ENCODE assay signal across 2 cellular contexts in genomic region chr2:231360881-231361294, GRCh38.
TF ChIP-seq lines count a peak whose summit lies in the region.

No MANE protein-coding gene starts in this region.

TF ChIP-seq in HepG2, 621 proteins besides CTCF, POLR2A, EP300 and RAD21:
- no peak for TF ChIP-seq MXD3 (CRISPR knock-in tag; IDR thresholded peaks at IDR 0.05)
- no peak for TF ChIP-seq LCORL (IDR thresholded peaks at IDR 0.05)
- TF ChIP-seq LCORL (CRISPR knock-in tag; IDR thresholded peaks at IDR 0.05) = no peak
- TF ChIP-seq ZNF10 (CRISPR knock-in tag; IDR thresholded peaks at IDR 0.05; ENCODE audit: borderline replicate concordance, low read depth) = no peak
- no peak for TF ChIP-seq CENPX (CRISPR knock-in tag; IDR thresholded peaks at IDR 0.05)
- no peak for TF ChIP-seq ZNF766 (CRISPR knock-in tag; IDR thresholded peaks at IDR 0.05; ENCODE audit: borderline replicate concordance)
- TF ChIP-seq HNRNPH1 (optimal IDR thresholded peaks at IDR 0.05; ENCODE audit: low read depth, low read length) = no peak
- no peak for TF ChIP-seq KLF9 (CRISPR knock-in tag; IDR thresholded peaks at IDR 0.05; ENCODE audit: low read depth)
- no peak for TF ChIP-seq ATRX (CRISPR knock-in tag; IDR thresholded peaks at IDR 0.05; ENCODE audit: borderline replicate concordance)
- TF ChIP-seq ZNF761 (CRISPR knock-in tag; conservative IDR thresholded peaks at IDR 0.05) = no peak
- no peak for TF ChIP-seq ZBTB3 (CRISPR knock-in tag; IDR thresholded peaks at IDR 0.05; ENCODE audit: borderline replicate concordance, low read depth)
- no peak for TF ChIP-seq TAF1 (CRISPR knock-in tag; IDR thresholded peaks at IDR 0.05)
- TF ChIP-seq MLLT10 (CRISPR knock-in tag; IDR thresholded peaks at IDR 0.05) = no peak
- no peak for TF ChIP-seq ATAD3A (CRISPR knock-in tag; IDR thresholded peaks at IDR 0.05)
- no peak for TF ChIP-seq SPEN (CRISPR knock-in tag; IDR thresholded peaks at IDR 0.05; ENCODE audit: low read depth)
- TF ChIP-seq ZUFSP (CRISPR knock-in tag; IDR thresholded peaks at IDR 0.05; ENCODE audit: borderline replicate concordance) = no peak
- TF ChIP-seq ATF4 (CRISPR knock-in tag; IDR thresholded peaks at IDR 0.05) = no peak
- no peak for TF ChIP-seq PAWR (CRISPR knock-in tag; IDR thresholded peaks at IDR 0.05; ENCODE audit: borderline replicate concordance)
- TF ChIP-seq ZSCAN31 (CRISPR knock-in tag; IDR thresholded peaks at IDR 0.05; ENCODE audit: low read depth) = no peak

TF ChIP-seq in H1, 55 proteins besides CTCF, POLR2A, EP300 and RAD21:
- no peak for TF ChIP-seq GABPA (IDR thresholded peaks at IDR 0.05; ENCODE audit: borderline replicate concordance, insufficient read depth, low read length)
- no peak for TF ChIP-seq ATF3 (IDR thresholded peaks at IDR 0.05; ENCODE audit: insufficient read depth, low read depth, low read length)
- TF ChIP-seq NANOG (IDR thresholded peaks at IDR 0.05; ENCODE audit: insufficient read depth, low read depth, low read length, poor library complexity, severe bottlenecking) = no peak
- no peak for TF ChIP-seq POU5F1 (IDR thresholded peaks at IDR 0.05; ENCODE audit: low read depth, low read length)
- TF ChIP-seq BCL11A (IDR thresholded peaks at IDR 0.05; ENCODE audit: low read depth in 2 of 2, low read length in 2 of 2) = no peak
- no peak for TF ChIP-seq CHD7 (IDR thresholded peaks at IDR 0.05; ENCODE audit: insufficient replicate concordance, low read length)
- TF ChIP-seq CHD2 (IDR thresholded peaks at IDR 0.05; ENCODE audit: low read length) = no peak
- no peak for TF ChIP-seq TAF1 (IDR thresholded peaks at IDR 0.05; ENCODE audit: low read depth, low read length)
- no peak for TF ChIP-seq CREB1 (IDR thresholded peaks at IDR 0.05)
- no peak for TF ChIP-seq SIRT6 (IDR thresholded peaks at IDR 0.05; ENCODE audit: low read length)
